In genomic region chr7:45700556-45700955, GRCh38 we compare ENCODE assay signal across 27 cellular contexts.
DNase-seq lines count a peak whose midpoint lies in the region; ATAC-seq and TF ChIP-seq lines count a peak whose summit lies in the region.
"Had no signal": no experiment of that assay in that cellular context is flagged by ENCODE, and none has a peak within 500 bp of the region (broad histone marks: within the 10 kb centered on the region; RNA-seq: fewer than 3 reads in every experiment).

No MANE protein-coding gene starts in this region.

- H3K27ac Mint-ChIP-seq in CD8-positive, alpha-beta T cell = no peak overlapping the region
- H3K27ac Mint-ChIP-seq: activated B cell treated with CpG ODN at 0.5 μM for 24 hours; activated naive CD8-positive, alpha-beta T cell treated with anti-CD3 and anti-CD28 coated beads, Interleukin-2, amount 50 U/mL, for 24 hours; brain; CD14-positive monocyte; dendritic cell treated with granulocyte-macrophage colony-stimulating factor and Interleukin-4, amounts not matched to agents 40 ng/mL and 50 ng/mL, for 4 days; IgD-negative memory B cell; mesothelial cell of epicardium; naive thymus-derived CD4-positive, alpha-beta T cell; stimulated activated naive CD8-positive, alpha-beta T cell treated with anti-CD3 and anti-CD28 coated beads, Interleukin-15, Interleukin-2, amounts not matched to agents 100 ng/mL and 50 ng/mL, for 24 hours had no signal

- no peak for TF ChIP-seq POLR2A in lower leg skin (IDR thresholded peaks at IDR 0.05)
- no peak for TF ChIP-seq POLR2A in spleen (IDR thresholded peaks at IDR 0.05)

- H3K36me3 ChIP-seq in spleen = no peaks in the 10 kb centered on the region
- no peaks in the 10 kb centered on the region for H3K36me3 ChIP-seq in CD8-positive, alpha-beta T cell (ENCODE audit: insufficient read depth, low read length)
- H3K36me3 ChIP-seq: tibial artery had no signal

- H3K4me1 Mint-ChIP-seq in CD8-positive, alpha-beta T cell (ENCODE audit: low read depth) = no peaks in the 10 kb centered on the region
- H3K4me1 Mint-ChIP-seq: activated B cell treated with CpG ODN at 0.5 μM for 24 hours; activated naive CD8-positive, alpha-beta T cell treated with anti-CD3 and anti-CD28 coated beads, Interleukin-2, amount 50 U/mL, for 24 hours; brain; CD14-positive monocyte; IgD-negative memory B cell; mesothelial cell of epicardium; naive thymus-derived CD4-positive, alpha-beta T cell had no signal

- ATAC-seq in Right ventricle myocardium inferior (peak; percentile 68), GM19035 (IDR thresholded peaks at IDR 0.05; ENCODE audit: unreplicated experiment) (no peak), HG02763 (IDR thresholded peaks at IDR 0.05; ENCODE audit: unreplicated experiment) (no peak), HG03280 (IDR thresholded peaks at IDR 0.05; ENCODE audit: unreplicated experiment) (no peak)
- no peak for ATAC-seq in CD8-positive, alpha-beta T cell
- ATAC-seq: activated naive CD8-positive, alpha-beta T cell treated with anti-CD3 and anti-CD28 coated beads, Interleukin-2, amount 50 U/mL, for 24 hours; naive thymus-derived CD4-positive, alpha-beta T cell had no signal

- peaks cover 19% of the 10 kb centered on the region for H3K27me3 Mint-ChIP-seq in CD8-positive, alpha-beta T cell (ENCODE audit: low read depth)
- H3K27me3 Mint-ChIP-seq: brain; dendritic cell treated with granulocyte-macrophage colony-stimulating factor and Interleukin-4, amounts not matched to agents 40 ng/mL and 50 ng/mL, for 4 days had no signal

- CTCF ChIA-PET in CD8-positive, alpha-beta T cell (lab: Charles Lee) = no interaction called here

- POLR2A ChIA-PET in CD8-positive, alpha-beta T cell (lab: Charles Lee) = no interaction called here

- TF ChIP-seq CTCF in lower leg skin (IDR thresholded peaks at IDR 0.05) = no peak
- TF ChIP-seq CTCF in spleen (IDR thresholded peaks at IDR 0.05 in 8 of 11, conservative IDR thresholded peaks at IDR 0.05 in 3 of 11) = no peak
- TF ChIP-seq CTCF in CD8-positive, alpha-beta T cell (IDR thresholded peaks at IDR 0.05) = no peak

- intact Hi-C loops in Right ventricle myocardium inferior (cut with DNase I) (no loop called here), lower leg skin (cut with DNase I; ENCODE audit: low total_unique reads) (no loop called here), spleen (cut with DNase I; ENCODE audit: low total_unique reads) (no loop called here)
- intact Hi-C loops in CD8-positive, alpha-beta T cell (cut with DNase I, micrococcal nuclease) = no loop called here

- H3K4me3 ChIP-seq in lower leg skin (ENCODE audit: low read depth, poor library complexity, severe bottlenecking) (no peak overlapping the region), spleen (no peak overlapping the region)
- H3K4me3 ChIP-seq in CD8-positive, alpha-beta T cell (ENCODE audit: low read depth, low read length) = no peak overlapping the region
- H3K4me3 ChIP-seq: tibial artery had no signal

- H3K27ac ChIP-seq in caudate nucleus (ENCODE audit: low read depth, low read length) (peak overlapping the region; percentile 54), spleen (peak overlapping the region in 5 of 8 donors; percentile 55 to 74 (median 69))
- no peak overlapping the region for H3K27ac ChIP-seq in CD8-positive, alpha-beta T cell (ENCODE audit: low read depth, low read length)
- H3K27ac ChIP-seq: tibial artery had no signal

- no peaks in the 10 kb centered on the region for H3K36me3 Mint-ChIP-seq in CD8-positive, alpha-beta T cell
- H3K36me3 Mint-ChIP-seq: CD14-positive monocyte; IgD-negative memory B cell; mesothelial cell of epicardium; naive thymus-derived CD4-positive, alpha-beta T cell had no signal

- H3K4me3 Mint-ChIP-seq in CD8-positive, alpha-beta T cell = no peak overlapping the region
- H3K4me3 Mint-ChIP-seq: activated B cell treated with CpG ODN at 0.5 μM for 24 hours; activated naive CD8-positive, alpha-beta T cell treated with anti-CD3 and anti-CD28 coated beads, Interleukin-2, amount 50 U/mL, for 24 hours; brain; CD14-positive monocyte; dendritic cell treated with granulocyte-macrophage colony-stimulating factor and Interleukin-4, amounts not matched to agents 40 ng/mL and 50 ng/mL, for 4 days; IgD-negative memory B cell; mesothelial cell of epicardium; naive thymus-derived CD4-positive, alpha-beta T cell; stimulated activated naive CD8-positive, alpha-beta T cell treated with anti-CD3 and anti-CD28 coated beads, Interleukin-15, Interleukin-2, amounts not matched to agents 100 ng/mL and 50 ng/mL, for 24 hours had no signal

- H3K4me1 ChIP-seq in spleen = no peaks in the 10 kb centered on the region
- no peaks in the 10 kb centered on the region for H3K4me1 ChIP-seq in CD8-positive, alpha-beta T cell (ENCODE audit: insufficient read depth, low read length)
- H3K4me1 ChIP-seq: tibial artery had no signal

- peak in 3 of 61 donors; percentile 15 to 28 (median 16) for DNase-seq in caudate nucleus (lab: John Stamatoyannopoulos, UW)
- DNase-seq in Right ventricle myocardium inferior (ENCODE audit: missing footprints) = no peak
- DNase-seq in lower leg skin (ENCODE audit: low spot score in 2 of 2) = peak; percentile 75 to 80
- peak; percentile 65 for DNase-seq in spleen
- no peak for DNase-seq in CD8-positive, alpha-beta T cell
- DNase-seq: activated B cell treated with CpG ODN at 0.5 μM for 24 hours; activated CD4-positive, alpha-beta T cell treated with anti-CD3 and anti-CD28 coated beads, Interleukin-2, amount 50 U/mL, for 4 hours; activated gamma-delta T cell; activated naive CD8-positive, alpha-beta T cell treated with anti-CD3 and anti-CD28 coated beads, Interleukin-2, amount 50 U/mL, for 24 hours; glutamatergic neuron; kidney glomerular epithelial cell; NCI-H1105; NCI-H2081; NCI-H82; stimulated activated CD4-positive, alpha-beta T cell treated with anti-CD3 and anti-CD28 coated beads, Interleukin-15, amount 100 ng/mL, for 24 hours; T1000 had no signal

- peaks cover 0 to 16% (median 0%) of the 10 kb centered on the region in 7 donors for H3K27me3 ChIP-seq in spleen (replicated peaks in 1 of 7)
- no peaks in the 10 kb centered on the region for H3K27me3 ChIP-seq in CD8-positive, alpha-beta T cell (ENCODE audit: insufficient read depth, low read length)

- WGBS in lower leg skin, 2 donors = 25 to 33% methylated on average over 2 of the region's 2 CpGs
- WGBS in spleen, 5 donors = 29 to 46% (median 43%) methylated on average over 2 of the region's 2 CpGs

- H3K9me3 Mint-ChIP-seq in CD8-positive, alpha-beta T cell = no peaks in the 10 kb centered on the region
- H3K9me3 Mint-ChIP-seq: activated B cell treated with CpG ODN at 0.5 μM for 24 hours; activated naive CD8-positive, alpha-beta T cell treated with anti-CD3 and anti-CD28 coated beads, Interleukin-2, amount 50 U/mL, for 24 hours; brain; dendritic cell treated with granulocyte-macrophage colony-stimulating factor and Interleukin-4, amounts not matched to agents 40 ng/mL and 50 ng/mL, for 4 days; IgD-negative memory B cell; mesothelial cell of epicardium; naive thymus-derived CD4-positive, alpha-beta T cell; stimulated activated naive CD8-positive, alpha-beta T cell treated with anti-CD3 and anti-CD28 coated beads, Interleukin-15, Interleukin-2, amounts not matched to agents 100 ng/mL and 50 ng/mL, for 24 hours had no signal

- no peaks in the 10 kb centered on the region for H3K9me3 ChIP-seq in spleen
- H3K9me3 ChIP-seq in CD8-positive, alpha-beta T cell (ENCODE audit: low read length) = no peaks in the 10 kb centered on the region
- H3K9me3 ChIP-seq: tibial artery had no signal

Comparison
In these comparisons a context has a peak if more than half of its experiments do, and no peak if none do; other contexts are left out.
1. DNase-seq: peak in lower leg skin (2 of 2) and spleen (single experiment); none in Right ventricle myocardium inferior (single experiment) and CD8-positive, alpha-beta T cell (0 of 7).